ENCODE assay signal across 7 cellular contexts in the genomic region with DNA sequence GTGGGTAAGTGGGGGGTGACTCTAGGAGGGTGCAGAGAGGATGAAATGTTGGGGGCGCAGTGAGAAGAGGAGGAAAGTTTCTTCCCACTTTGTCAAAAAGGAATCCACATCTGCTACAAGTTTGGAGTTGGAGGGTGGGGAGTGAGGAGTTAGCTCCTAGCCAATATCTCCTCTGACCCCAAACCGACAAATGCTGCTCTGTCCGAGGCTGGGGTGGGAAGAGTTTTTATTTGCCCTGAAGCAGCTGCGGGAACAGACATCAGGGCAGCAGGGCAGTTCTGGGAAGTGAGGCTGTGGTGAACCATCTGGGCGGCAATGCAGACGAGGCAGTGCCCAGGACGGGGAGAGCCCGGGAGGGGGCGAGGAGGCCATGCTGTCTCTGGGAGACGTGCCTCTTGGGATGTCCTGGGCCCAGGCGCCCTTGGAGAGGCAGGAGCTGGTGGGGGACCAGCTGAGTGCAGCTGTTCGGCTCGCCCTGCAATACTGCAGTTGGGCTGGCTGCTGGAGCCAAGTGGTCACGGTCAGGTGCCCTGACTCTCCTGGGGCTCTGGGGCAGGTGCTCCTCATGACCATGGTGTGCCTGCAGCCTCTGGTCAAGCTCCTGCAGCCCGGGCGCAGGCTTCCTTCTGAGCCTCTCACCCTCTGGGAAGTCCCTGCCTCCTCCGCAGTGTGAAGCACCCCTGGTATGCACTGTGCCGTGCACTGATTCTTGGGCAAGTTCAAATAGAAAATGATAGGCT. TPM values are rescaled to one million over a fixed set of nuclear protein-coding genes. Genes with fewer than 3 reads are reported as not detected.
A peak's percentile ranks its signal among the peaks of the same experiment; 100 is the strongest.
DNase-seq lines count a peak whose midpoint lies in the region; ATAC-seq and TF ChIP-seq lines count a peak whose summit lies in the region.

No MANE protein-coding gene starts in this region.

- H3K27me3 ChIP-seq in lower lobe of right lung (ENCODE audit: low read depth) = no peaks in the 10 kb centered on the region
- no peaks in the 10 kb centered on the region for H3K27me3 ChIP-seq in thyroid gland

- no peak for TF ChIP-seq POLR2A in thyroid gland (IDR thresholded peaks at IDR 0.05)

- H3K27ac Mint-ChIP-seq in brain = peak overlapping the region in 3 of 5 experiments; percentile 88 to 95 (median 89)

- H3K4me1 Mint-ChIP-seq in brain = peaks cover 37% of the 10 kb centered on the region

- peaks cover 30% of the 10 kb centered on the region for H3K4me1 ChIP-seq in lower lobe of right lung
- peaks cover 20 to 35% of the 10 kb centered on the region in 2 donors for H3K4me1 ChIP-seq in thyroid gland

- peak overlapping the region in 3 of 5 experiments; percentile 30 to 68 (median 40) for H3K4me3 Mint-ChIP-seq in brain

- H3K27ac ChIP-seq in lower lobe of right lung (peak overlapping the region; percentile 81), thyroid gland (peak overlapping the region; percentile 70 to 86 (median 76))

- no peaks in the 10 kb centered on the region for H3K9me3 Mint-ChIP-seq in brain

- H3K27me3 Mint-ChIP-seq in brain = peaks cover 10% of the 10 kb centered on the region

- 30 to 36% methylated on average over 15 to 17 of the region's 18 CpGs for WGBS in thyroid gland, 2 donors

- TF ChIP-seq CTCF in brain (conservative IDR thresholded peaks at IDR 0.05) = no peak
- TF ChIP-seq CTCF in lower lobe of right lung (IDR thresholded peaks at IDR 0.05) = no peak
- TF ChIP-seq CTCF in thyroid gland (IDR thresholded peaks at IDR 0.05) = no peak

- H3K4me3 ChIP-seq in lower lobe of right lung (no peak overlapping the region), thyroid gland (replicated peaks in 1 of 3) (no peak overlapping the region)

- ATAC-seq in HG03108 (IDR thresholded peaks at IDR 0.05; ENCODE audit: unreplicated experiment) (peak; percentile 73), lower lobe of right lung (peak; percentile 54 to 82), GM18519 (IDR thresholded peaks at IDR 0.05; ENCODE audit: low FRiP score, unreplicated experiment) (no peak), HG02840 (IDR thresholded peaks at IDR 0.05; ENCODE audit: low FRiP score, unreplicated experiment) (no peak)

- H3K36me3 Mint-ChIP-seq in brain = no peaks in the 10 kb centered on the region

- DNase-seq in lower lobe of right lung (peak; percentile 71), thyroid gland (peak; percentile 84 to 87), cerebellar nuclear complex (lab: John Stamatoyannopoulos, UW) (no peak)

- H3K36me3 ChIP-seq in lower lobe of right lung (no peaks in the 10 kb centered on the region), thyroid gland (no peaks in the 10 kb centered on the region)

- H3K9me3 ChIP-seq in lower lobe of right lung (no peaks in the 10 kb centered on the region), thyroid gland (no peaks in the 10 kb centered on the region)

- intact Hi-C loops in lower lobe of right lung (cut with DNase I) (no loop called here), thyroid gland (cut with DNase I) (no loop called here)

RNA-seq across cellular contexts. Expression of gene SOCS3, which starts 6.4 kb away (rescaled TPM):
- polyA plus RNA-seq in brain (ENCODE audit: insufficient read depth, low read depth, low replicate concordance) = 11.3 TPM
- total RNA-seq in lower lobe of right lung (69.5 TPM), thyroid gland (100 to 1,000 TPM in 1 of 4 donors, 10 to 100 TPM in 2, 1 to 10 TPM in 1; 9.2 to 110 (median 33.3) TPM)

RNA-seq across cellular contexts. Expression of gene PGS1, which starts 12.2 kb away (rescaled TPM):
- 33.6 TPM for polyA plus RNA-seq in brain (ENCODE audit: insufficient read depth, low read depth, low replicate concordance)
- total RNA-seq in lower lobe of right lung = 90.9 TPM
- total RNA-seq in thyroid gland = 10 to 100 TPM; 41.2 to 87.2 (median 69.1) TPM

Comparison
In these comparisons a context has a peak if more than half of its experiments do, and no peak if none do; other contexts are left out.
1. ATAC-seq: peak in HG03108 (single experiment) and lower lobe of right lung (2 of 2); none in GM18519 (single experiment) and HG02840 (single experiment).
2. DNase-seq: peak in lower lobe of right lung (single experiment) and thyroid gland (2 of 2); none in cerebellar nuclear complex (0 of 2).